ENCODE assay signal across 16 cellular contexts in the genomic region with DNA sequence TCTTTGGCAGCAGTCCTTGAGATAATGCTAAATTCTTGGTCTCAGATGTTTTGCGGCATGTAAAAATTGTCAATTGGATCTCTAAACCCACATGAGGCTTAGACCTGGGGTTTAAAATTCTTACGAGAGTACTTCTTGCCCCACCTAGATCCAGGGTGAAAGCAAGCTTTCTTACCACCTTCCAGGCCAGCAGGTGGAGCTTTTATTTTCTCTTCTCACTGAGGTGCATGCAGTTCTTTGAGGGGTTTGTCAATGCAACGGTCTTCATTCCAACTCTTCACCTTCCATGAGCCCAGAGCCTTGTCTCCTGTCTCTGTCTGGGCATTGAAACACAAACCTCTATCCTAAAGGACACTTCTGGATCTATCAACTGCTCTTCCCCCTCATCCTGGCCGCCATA.
DNase-seq lines count a peak whose midpoint lies in the region; TF ChIP-seq lines count a peak whose summit lies in the region.
"Had no signal": no experiment of that assay in that cellular context is flagged by ENCODE, and none has a peak within 500 bp of the region (broad histone marks: within the 10 kb centered on the region; RNA-seq: fewer than 3 reads in every experiment).

No MANE protein-coding gene starts in this region.

- TF ChIP-seq CTCF in C4-2B (conservative IDR thresholded peaks at IDR 0.05): peak; percentile 33
- peak; percentile 10; the same call in 1 of the 2 replicates for TF ChIP-seq CTCF in LNCAP (IDR thresholded peaks at IDR 0.05)
- TF ChIP-seq CTCF in WERI-Rb-1 (IDR thresholded peaks at IDR 0.05; ENCODE audit: low read depth, low read length): peak; percentile 53

- peak; percentile 20 for DNase-seq in G401 (ENCODE audit: low spot score)
- peak; percentile 29 for DNase-seq in WERI-Rb-1
- no peak for DNase-seq in NCI-H2107 treated with DMSO at 0.1 percent for 48 hours (lab: John Stamatoyannopoulos, UW; ENCODE audit: unreplicated experiment)
- no peak for DNase-seq in DMS153 (lab: John Stamatoyannopoulos, UW)
- DNase-seq in activated naive CD4-positive, alpha-beta T cell (lab: John Stamatoyannopoulos, UW): no peak
- DNase-seq: activated CD4-positive, CD25-positive, alpha-beta regulatory T cell treated with anti-CD3 and anti-CD28 coated beads, Interleukin-2, amount 50 U/mL, for 72 hours; activated naive CD8-positive, alpha-beta T cell treated with anti-CD3 and anti-CD28 coated beads for 36 hours; dorsolateral prefrontal cortex; EL; NCI-H1048; NCI-H446; stimulated activated naive CD4-positive, alpha-beta T cell treated with Interleukin-2 at 50 U/mL for 16 hours had no signal

- no peaks in the 10 kb centered on the region for H3K27me3 ChIP-seq in WERI-Rb-1 (ENCODE audit: insufficient read depth, low read depth, severe bottlenecking)
- H3K27me3 ChIP-seq: BLaER1 treated with 17β-estradiol and CSF1 and Interleukin-3, amounts not matched to agents 10 nM and 100 nM; dorsolateral prefrontal cortex had no signal

- no peaks in the 10 kb centered on the region for H3K36me3 ChIP-seq in WERI-Rb-1
- H3K36me3 ChIP-seq: BLaER1 treated with 17β-estradiol and CSF1 and Interleukin-3, amounts not matched to agents 10 nM and 100 nM had no signal

- H3K4me3 ChIP-seq in WERI-Rb-1 (ENCODE audit: low read depth, low read length): no peak overlapping the region
- H3K4me3 ChIP-seq: BLaER1 treated with 17β-estradiol and CSF1 and Interleukin-3, amounts not matched to agents 10 nM and 100 nM; dorsolateral prefrontal cortex had no signal

- H3K27ac ChIP-seq in C4-2B (no peak overlapping the region), WERI-Rb-1 (no peak overlapping the region)
- H3K27ac ChIP-seq: BLaER1 treated with 17β-estradiol and CSF1 and Interleukin-3, amounts not matched to agents 10 nM and 100 nM; dorsolateral prefrontal cortex; parathyroid adenoma had no signal

- H3K9me3 ChIP-seq in WERI-Rb-1 (ENCODE audit: severe bottlenecking): no peaks in the 10 kb centered on the region
- H3K9me3 ChIP-seq: BLaER1 treated with 17β-estradiol and CSF1 and Interleukin-3, amounts not matched to agents 10 nM and 100 nM had no signal

- in situ Hi-C loops in G401 (cut with HindIII; ENCODE audit: low sequenced_read_pairs): no loop called here

Comparison
In these comparisons a context has a peak if more than half of its experiments do, and no peak if none do; other contexts are left out.
1. DNase-seq: peak in G401 (single experiment) and WERI-Rb-1 (single experiment); none in NCI-H2107 treated with DMSO at 0.1 percent for 48 hours (single experiment), DMS153 (single experiment) and activated naive CD4-positive, alpha-beta T cell (0 of 4).
2. Peak in every context shown above with its lines, with median percentiles within 50 percentile points of each other: CTCF ChIP-seq.